In the genomic region with DNA sequence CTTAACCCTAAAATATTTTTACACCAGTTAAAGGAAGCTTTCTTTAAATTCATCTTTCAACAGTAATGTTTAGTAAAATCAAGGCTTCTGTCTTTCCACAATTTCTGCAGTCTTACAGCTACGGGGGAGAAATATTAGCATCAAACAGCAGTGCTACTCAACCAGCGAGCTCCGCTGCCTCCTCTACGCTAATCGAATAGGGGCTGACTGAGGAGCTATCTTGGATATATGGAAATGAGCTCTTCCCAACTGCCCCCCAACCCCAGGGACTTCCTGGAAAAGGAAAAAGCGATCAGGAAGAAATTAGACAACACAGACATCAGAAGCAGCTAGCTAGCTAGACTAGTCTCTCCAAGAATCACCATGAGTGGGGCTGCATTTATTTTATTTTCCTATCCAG, we compare ENCODE assay signal across 23 cellular contexts. TPM values are rescaled to one million over a fixed set of nuclear protein-coding genes. Genes with fewer than 3 reads are reported as not detected.
DNase-seq lines count a peak whose midpoint lies in the region; ATAC-seq and TF ChIP-seq lines count a peak whose summit lies in the region.
"Had no signal": no experiment of that assay in that cellular context is flagged by ENCODE, and none has a peak within 500 bp of the region (broad histone marks: within the 10 kb centered on the region; RNA-seq: fewer than 3 reads in every experiment).

No MANE protein-coding gene starts in this region.

- no peaks in the 10 kb centered on the region for H3K9me2 ChIP-seq in OCI-LY7 (ENCODE audit: insufficient read depth, low read length)

- CTCF ChIA-PET in activated CD4-positive, alpha-beta T cell treated with anti-CD3 and anti-CD28 coated beads, Interleukin-2, amount 10 ng/mL, durations not matched to agents 7 days and 5 days (lab: Charles Lee): interaction anchor here (0.7 to 2.1 kb wide), 3 partner anchors 9 to 114 kb away, joined by 3 to 5 read pairs (median 4); no protein-coding TSS in a partner anchor
- CTCF ChIA-PET in activated CD4-positive, alpha-beta T cell treated with anti-CD3 and anti-CD28 coated beads for 36 hours (lab: Charles Lee): interaction anchor here (0.7 to 1.5 kb wide), 5 partner anchors 8 to 846 kb away, joined by 3 to 5 read pairs (median 3); no protein-coding TSS in a partner anchor
- CTCF ChIA-PET in OCI-LY7 (lab: Charles Lee; ENCODE audit: unreplicated experiment): no interaction called here

- POLR2A ChIA-PET in activated CD4-positive, alpha-beta T cell treated with anti-CD3 and anti-CD28 coated beads, Interleukin-2, amount 10 ng/mL, durations not matched to agents 7 days and 5 days (lab: Charles Lee): interaction anchor here (0.6 kb wide), 1 partner anchor 70 kb away, joined by 4 read pairs; no protein-coding TSS in a partner anchor
- POLR2A ChIA-PET in activated CD4-positive, alpha-beta T cell treated with anti-CD3 and anti-CD28 coated beads for 36 hours (lab: Charles Lee): no interaction called here
- POLR2A ChIA-PET in naive thymus-derived CD8-positive, alpha-beta T cell (lab: Charles Lee): no interaction called here
- POLR2A ChIA-PET in OCI-LY7 (lab: Charles Lee): interaction anchor here (0.7 to 1.1 kb wide), 3 partner anchors 10 to 1692 kb away, joined by 3 to 4 read pairs (median 3); no protein-coding TSS in a partner anchor

- H3K27ac ChIP-seq in esophagus squamous epithelium (peak overlapping the region in 3 of 4 donors; percentile 47 to 92 (median 82)), neural progenitor cell (no peak overlapping the region), OCI-LY7 (ENCODE audit: low read depth, low read length, poor library complexity, severe bottlenecking) (no peak overlapping the region)
- H3K27ac ChIP-seq: 22Rv1, SJSA1 had no signal

- intact Hi-C loops in activated CD4-positive, alpha-beta T cell treated with anti-CD3 and anti-CD28 coated beads for 36 hours (cut with DNase I, micrococcal nuclease): no loop called here
- intact Hi-C loops in esophagus squamous epithelium (cut with DNase I): no loop called here
- intact Hi-C loops in OCI-LY7 (cut with micrococcal nuclease; ENCODE audit: unreplicated experiment): no loop called here

- TF ChIP-seq CTCF in esophagus squamous epithelium (IDR thresholded peaks at IDR 0.05): no peak
- TF ChIP-seq CTCF in neural progenitor cell (IDR thresholded peaks at IDR 0.05): no peak
- TF ChIP-seq CTCF in OCI-LY7 (conservative IDR thresholded peaks at IDR 0.05; ENCODE audit: low read length): no peak

- TF ChIP-seq POLR2A in esophagus squamous epithelium (IDR thresholded peaks at IDR 0.05): no peak

- no peak overlapping the region for H3K9ac ChIP-seq in neural progenitor cell

- H3K9me3 Mint-ChIP-seq in activated CD4-positive, alpha-beta T cell treated with anti-CD3 and anti-CD28 coated beads, Interleukin-2, amount 10 ng/mL, durations not matched to agents 7 days and 5 days: peaks cover 4% of the 10 kb centered on the region
- H3K9me3 Mint-ChIP-seq in activated CD4-positive, alpha-beta T cell treated with anti-CD3 and anti-CD28 coated beads for 36 hours (ENCODE audit: low read depth): peaks cover 2% of the 10 kb centered on the region
- H3K9me3 Mint-ChIP-seq in neural progenitor cell: no peaks in the 10 kb centered on the region
- peaks cover 0 to 51% (median 17%) of the 10 kb centered on the region in 9 donors for H3K9me3 Mint-ChIP-seq in naive thymus-derived CD8-positive, alpha-beta T cell
- H3K9me3 Mint-ChIP-seq: H9 had no signal

- WGBS in esophagus squamous epithelium, 2 donors: 38 to 42% methylated on average over 1 to 6 of the region's 6 CpGs

- H3K4me1 Mint-ChIP-seq in activated CD4-positive, alpha-beta T cell treated with anti-CD3 and anti-CD28 coated beads, Interleukin-2, amount 10 ng/mL, durations not matched to agents 7 days and 5 days: peaks cover 5% of the 10 kb centered on the region
- H3K4me1 Mint-ChIP-seq in activated CD4-positive, alpha-beta T cell treated with anti-CD3 and anti-CD28 coated beads for 36 hours: peaks cover 4% of the 10 kb centered on the region
- peaks cover 33% of the 10 kb centered on the region for H3K4me1 Mint-ChIP-seq in neural progenitor cell
- H3K4me1 Mint-ChIP-seq in naive thymus-derived CD8-positive, alpha-beta T cell: peaks cover 2 to 9% (median 7%) of the 10 kb centered on the region in 4 donors

- H3K4me1 ChIP-seq in esophagus squamous epithelium (peaks cover 3 to 20% (median 8%) of the 10 kb centered on the region in 3 donors), neural progenitor cell (peaks cover 25% of the 10 kb centered on the region), OCI-LY7 (ENCODE audit: insufficient read depth, low read length, poor library complexity, severe bottlenecking) (no peaks in the 10 kb centered on the region)
- H3K4me1 ChIP-seq: SJSA1 had no signal

- ATAC-seq in activated CD4-positive, alpha-beta T cell treated with anti-CD3 and anti-CD28 coated beads for 36 hours: no peak
- no peak for ATAC-seq in naive thymus-derived CD8-positive, alpha-beta T cell

- peaks cover 81% of the 10 kb centered on the region for H3K27me3 Mint-ChIP-seq in activated CD4-positive, alpha-beta T cell treated with anti-CD3 and anti-CD28 coated beads, Interleukin-2, amount 10 ng/mL, durations not matched to agents 7 days and 5 days
- H3K27me3 Mint-ChIP-seq in activated CD4-positive, alpha-beta T cell treated with anti-CD3 and anti-CD28 coated beads for 36 hours: peaks cover 74% of the 10 kb centered on the region
- peaks cover 70% of the 10 kb centered on the region for H3K27me3 Mint-ChIP-seq in neural progenitor cell (ENCODE audit: insufficient read depth, low read depth)
- H3K27me3 Mint-ChIP-seq in naive thymus-derived CD8-positive, alpha-beta T cell: peaks cover 67 to 100% (median 75%) of the 10 kb centered on the region in 5 donors

- H3K27ac Mint-ChIP-seq in activated CD4-positive, alpha-beta T cell treated with anti-CD3 and anti-CD28 coated beads, Interleukin-2, amount 10 ng/mL, durations not matched to agents 7 days and 5 days: peak overlapping the region; percentile 68
- H3K27ac Mint-ChIP-seq in activated CD4-positive, alpha-beta T cell treated with anti-CD3 and anti-CD28 coated beads for 36 hours: no peak overlapping the region
- no peak overlapping the region for H3K27ac Mint-ChIP-seq in neural progenitor cell
- peak overlapping the region in 1 of 10 donors; percentile 88 for H3K27ac Mint-ChIP-seq in naive thymus-derived CD8-positive, alpha-beta T cell
- H3K27ac Mint-ChIP-seq: H9 had no signal

- peaks cover 6% of the 10 kb centered on the region for H3K36me3 Mint-ChIP-seq in activated CD4-positive, alpha-beta T cell treated with anti-CD3 and anti-CD28 coated beads, Interleukin-2, amount 10 ng/mL, durations not matched to agents 7 days and 5 days (ENCODE audit: low read depth)
- peaks cover 3% of the 10 kb centered on the region for H3K36me3 Mint-ChIP-seq in activated CD4-positive, alpha-beta T cell treated with anti-CD3 and anti-CD28 coated beads for 36 hours (ENCODE audit: low read depth)
- no peaks in the 10 kb centered on the region for H3K36me3 Mint-ChIP-seq in neural progenitor cell
- peaks cover 9 to 33% (median 10%) of the 10 kb centered on the region in 3 donors for H3K36me3 Mint-ChIP-seq in naive thymus-derived CD8-positive, alpha-beta T cell

- H3K36me3 ChIP-seq in esophagus squamous epithelium: no peaks in the 10 kb centered on the region
- no peaks in the 10 kb centered on the region for H3K36me3 ChIP-seq in neural progenitor cell
- no peaks in the 10 kb centered on the region for H3K36me3 ChIP-seq in OCI-LY7 (ENCODE audit: insufficient read depth, low read length)

- H2AFZ ChIP-seq in neural progenitor cell (replicated peaks): no peak overlapping the region
- H2AFZ ChIP-seq in OCI-LY7 (ENCODE audit: low read length): no peak overlapping the region

- no peak overlapping the region for H3K4me2 ChIP-seq in neural progenitor cell
- H3K4me2 ChIP-seq in OCI-LY7 (ENCODE audit: low read length): no peak overlapping the region

- DNase-seq in activated CD4-positive, alpha-beta T cell treated with anti-CD3 and anti-CD28 coated beads, Interleukin-2, amount 10 ng/mL, durations not matched to agents 7 days and 5 days: no peak
- no peak for DNase-seq in activated CD4-positive, alpha-beta T cell treated with anti-CD3 and anti-CD28 coated beads for 36 hours
- DNase-seq in esophagus squamous epithelium (lab: John Stamatoyannopoulos, UW): no peak
- DNase-seq in neural progenitor cell (ENCODE audit: low spot score): peak; percentile 58
- DNase-seq in activated effector memory CD4-positive, alpha-beta T cell treated with anti-CD3 and anti-CD28 coated beads, Interleukin-2, amount 50 U/mL, for 16 hours: no peak
- no peak for DNase-seq in naive thymus-derived CD8-positive, alpha-beta T cell
- no peak for DNase-seq in OCI-LY7 (ENCODE audit: low spot score)
- no peak for DNase-seq in cerebellar cortex (ENCODE audit: low spot score)
- DNase-seq: Calu3, DMS153, H9, KBM-7, MV-4-11, NCI-H1105 treated with DMSO at 0.1 percent for 48 hours, NCI-H146, NCI-H1930, NCI-H2107, NCI-H524, NCI-H774, Right ventricle myocardium superior, RPMI8226 had no signal

- BruUV-seq in OCI-LY7 (replicated peaks; lab: Mats Ljungman, UMichigan): no TSS peak

- H3K79me2 ChIP-seq in neural progenitor cell (ENCODE audit: low read depth): no peaks in the 10 kb centered on the region
- no peaks in the 10 kb centered on the region for H3K79me2 ChIP-seq in OCI-LY7 (ENCODE audit: insufficient read depth, low read depth, low read length)

- peak overlapping the region in 3 of 4 donors; percentile 1 to 71 (median 9) for H3K4me3 ChIP-seq in esophagus squamous epithelium
- H3K4me3 ChIP-seq in neural progenitor cell: no peak overlapping the region
- H3K4me3 ChIP-seq in OCI-LY7 (ENCODE audit: low read depth, low read length, poor library complexity, severe bottlenecking): no peak overlapping the region
- H3K4me3 ChIP-seq: SJSA1 had no signal

- H3K27me3 ChIP-seq in esophagus squamous epithelium (peaks cover 0 to 97% (median 9%) of the 10 kb centered on the region in 4 donors), neural progenitor cell (peaks cover 100% of the 10 kb centered on the region)
- H3K27me3 ChIP-seq: SJSA1 had no signal

- H3K9me3 ChIP-seq in esophagus squamous epithelium (no peaks in the 10 kb centered on the region), neural progenitor cell (ENCODE audit: low read depth) (no peaks in the 10 kb centered on the region), OCI-LY7 (ENCODE audit: low read length) (no peaks in the 10 kb centered on the region)
- H3K9me3 ChIP-seq: SJSA1 had no signal

- H4K20me1 ChIP-seq in neural progenitor cell (ENCODE audit: low read depth) (peaks cover 72% of the 10 kb centered on the region), OCI-LY7 (ENCODE audit: insufficient read depth, low read length) (no peaks in the 10 kb centered on the region)

- no peak overlapping the region for H3K4me3 Mint-ChIP-seq in activated CD4-positive, alpha-beta T cell treated with anti-CD3 and anti-CD28 coated beads, Interleukin-2, amount 10 ng/mL, durations not matched to agents 7 days and 5 days
- H3K4me3 Mint-ChIP-seq in activated CD4-positive, alpha-beta T cell treated with anti-CD3 and anti-CD28 coated beads for 36 hours: no peak overlapping the region
- no peak overlapping the region for H3K4me3 Mint-ChIP-seq in neural progenitor cell
- H3K4me3 Mint-ChIP-seq in naive thymus-derived CD8-positive, alpha-beta T cell: no peak overlapping the region

- peaks cover 43% of the 10 kb centered on the region for H3F3A ChIP-seq in neural progenitor cell (ENCODE audit: low read depth)

RNA-seq across cellular contexts. Expression of a gene that starts 7.7 kb away (rescaled TPM):
- not detected for total RNA-seq in activated CD4-positive, alpha-beta T cell treated with anti-CD3 and anti-CD28 coated beads, Interleukin-2, amount 10 ng/mL, durations not matched to agents 7 days and 5 days
- total RNA-seq in activated CD4-positive, alpha-beta T cell treated with anti-CD3 and anti-CD28 coated beads for 36 hours: not detected
- total RNA-seq in esophagus squamous epithelium (10 to 100 TPM in 1 of 4 donors, 1 to 10 TPM in 1, under 1 TPM in 2; 0.66 to 10.5 (median 2.0) TPM), neural progenitor cell (ENCODE audit: low replicate concordance) (0.79 and 1.1 TPM in 2 replicates), OCI-LY7 (2022) (not detected in 2 replicates)
- not detected for total RNA-seq in naive thymus-derived CD8-positive, alpha-beta T cell
- not detected for polyA plus RNA-seq in naive thymus-derived CD8-positive, alpha-beta T cell
- total RNA-seq in OCI-LY7 (2014; rRNA removed; shearing (Covaris generic)): not detected in 2 replicates
- total RNA-seq: Right ventricle myocardium superior had no signal

Comparison
In these comparisons a context has a peak if more than half of its experiments do, and no peak if none do; other contexts are left out.
1. POLR2A ChIA-PET loops: an anchor here in activated CD4-positive, alpha-beta T cell treated with anti-CD3 and anti-CD28 coated beads, Interleukin-2, amount 10 ng/mL, durations not matched to agents 7 days and 5 days (0.6 kb wide) and OCI-LY7 (0.7 to 1.1 kb wide); none called in activated CD4-positive, alpha-beta T cell treated with anti-CD3 and anti-CD28 coated beads for 36 hours and naive thymus-derived CD8-positive, alpha-beta T cell.
2. H3K27ac ChIP-seq: peak in esophagus squamous epithelium (3 of 4); none in neural progenitor cell (single experiment) and OCI-LY7 (single experiment).
3. H3K4me3 ChIP-seq: peak in esophagus squamous epithelium (3 of 4); none in neural progenitor cell (single experiment) and OCI-LY7 (single experiment).